In the genomic region with DNA sequence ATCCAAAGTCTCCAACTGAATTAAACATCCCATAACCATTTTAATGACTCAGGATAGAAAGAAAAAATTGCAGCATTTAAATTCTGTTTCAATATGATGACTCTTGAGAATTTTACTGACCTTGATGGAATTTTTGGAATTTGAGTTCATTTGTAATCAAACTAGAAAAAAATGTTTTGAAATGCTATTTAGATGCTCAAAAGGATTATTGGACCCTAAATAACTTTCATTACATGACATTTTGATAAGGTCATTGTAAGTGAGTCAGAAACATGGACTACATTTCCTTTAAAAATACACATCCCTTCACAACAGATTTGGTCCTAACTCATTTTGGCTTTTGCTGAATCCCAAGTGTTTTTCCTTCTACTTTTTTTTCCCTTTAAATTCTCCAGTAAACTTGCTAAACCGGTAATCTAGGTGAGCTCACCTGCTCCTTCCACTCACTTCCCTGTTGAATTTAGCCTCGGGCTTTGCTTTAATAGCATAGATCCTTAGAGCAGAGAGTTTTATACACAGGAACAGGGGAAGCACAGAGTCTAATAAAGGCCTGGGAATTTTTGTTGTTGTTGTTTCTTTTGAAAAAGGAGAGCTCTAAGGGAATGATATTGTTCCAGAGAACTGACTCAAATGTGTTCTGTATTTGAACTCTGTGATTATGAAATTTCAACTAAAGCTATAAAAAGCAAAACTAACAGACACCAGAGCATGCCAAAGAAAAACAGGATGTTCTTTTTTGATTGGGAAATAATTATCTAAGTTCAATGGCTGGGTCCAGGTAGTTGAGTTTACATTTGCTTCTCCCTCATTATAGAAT, we compare ENCODE assay signal across 10 cellular contexts.
A peak's percentile ranks its signal among the peaks of the same experiment; 100 is the strongest.
DNase-seq lines count a peak whose midpoint lies in the region; ATAC-seq, FAIRE-seq and TF ChIP-seq lines count a peak whose summit lies in the region.
"Had no signal": no experiment of that assay in that cellular context is flagged by ENCODE, and none has a peak within 500 bp of the region (broad histone marks: within the 10 kb centered on the region; RNA-seq: fewer than 3 reads in every experiment).

No MANE protein-coding gene starts in this region.

- ATAC-seq in omental fat pad (ENCODE audit: low FRiP score) (peak; percentile 86), GM18502 (IDR thresholded peaks at IDR 0.05; ENCODE audit: poor library complexity, unreplicated experiment) (no peak)

- H3K4me1 Mint-ChIP-seq in Caco-2 (ENCODE audit: low read depth, unreplicated experiment) = peaks cover 7% of the 10 kb centered on the region

- no peak overlapping the region for H3K27ac Mint-ChIP-seq in Caco-2 (ENCODE audit: unreplicated experiment)
- H3K27ac Mint-ChIP-seq: activated T-helper 2 cell treated with anti-CD3 and anti-CD28 coated beads, Interferon-gamma antibody, Interleukin-2, Interleukin-4, amounts not matched to agents 10 μg/mL and 5 μg/mL and 100 μg/mL, durations not matched to agents 14 hours and 24 hours and 36 hours had no signal

- 0 out of 2 replicates have a peak, but pooled peaks cover 4% of the 10 kb centered on the region for H3K4me1 ChIP-seq in Caco-2

- H3K27me3 ChIP-seq in Caco-2 (replicated peaks; ENCODE audit: control insufficient read depth, insufficient read depth, low read length) = no peaks in the 10 kb centered on the region

- no peaks in the 10 kb centered on the region for H3K9me3 ChIP-seq in Caco-2

- H3K4me3 ChIP-seq in Caco-2 (ENCODE audit: low read depth, low read length) = no peak overlapping the region
- H3K4me3 ChIP-seq in epithelial cell of esophagus (ENCODE audit: low read length) = no peak overlapping the region

- no peak for FAIRE-seq in D721Med (lab: Jason Lieb, UNC)
- FAIRE-seq in urothelium cell line (lab: Jason Lieb, UNC) = no peak

- no peaks in the 10 kb centered on the region for H3K9me3 Mint-ChIP-seq in Caco-2 (ENCODE audit: unreplicated experiment)
- H3K9me3 Mint-ChIP-seq: activated T-helper 2 cell treated with anti-CD3 and anti-CD28 coated beads, Interferon-gamma antibody, Interleukin-2, Interleukin-4, amounts not matched to agents 10 μg/mL and 5 μg/mL and 100 μg/mL, durations not matched to agents 14 hours and 24 hours and 36 hours had no signal

- CTCF ChIA-PET in Caco-2 (lab: Charles Lee) = no interaction called here

- no peaks in the 10 kb centered on the region for H3K27me3 Mint-ChIP-seq in Caco-2 (ENCODE audit: insufficient read depth, unreplicated experiment)

- peak in 1 of 2 experiments; percentile 17 for DNase-seq in Caco-2
- peak; percentile 52 for DNase-seq in NCI-H345 treated with DMSO at 0.1 percent for 48 hours (lab: John Stamatoyannopoulos, UW; ENCODE audit: unreplicated experiment)
- peak; percentile 96 for DNase-seq in epithelial cell of esophagus (ENCODE audit: low read depth)
- no peak for DNase-seq in omental fat pad (ENCODE audit: low spot score)
- no peak for DNase-seq in D721Med (ENCODE audit: insufficient read length, low spot score)
- no peak for DNase-seq in urothelium cell line (ENCODE audit: low spot score)
- no peak for DNase-seq in posterior vena cava (ENCODE audit: low spot score)
- DNase-seq: retina had no signal

- no peaks in the 10 kb centered on the region for H3K36me3 ChIP-seq in Caco-2 (ENCODE audit: control insufficient read depth, insufficient read depth, low read length)

- BruUV-seq in Caco-2 (replicated peaks; lab: Mats Ljungman, UMichigan) = no TSS peak

- TF ChIP-seq CTCF in Caco-2 (IDR thresholded peaks at IDR 0.05; ENCODE audit: insufficient read depth in 1 of 2, low read depth in 1 of 2, low read length in 1 of 2, severe bottlenecking in 1 of 2, unreplicated experiment in 1 of 2) (no peak), epithelial cell of esophagus (IDR thresholded peaks at IDR 0.05; ENCODE audit: insufficient read depth, low read depth, low read length, missing control alignments) (no peak), omental fat pad (IDR thresholded peaks at IDR 0.05) (no peak), D721Med (IDR thresholded peaks at IDR 0.05; ENCODE audit: insufficient read depth, missing control alignments) (no peak)

- POLR2A ChIA-PET in Caco-2 (lab: Charles Lee) = no interaction called here

- H3K4me3 Mint-ChIP-seq in Caco-2 (ENCODE audit: unreplicated experiment) = peak overlapping the region; percentile 39

- intact Hi-C loops in Caco-2 (cut with micrococcal nuclease; ENCODE audit: unreplicated experiment) = no loop called here
- intact Hi-C loops in posterior vena cava (cut with DNase I) = loop anchor here in 1 of 2 donors (2.0 kb wide), 1 partner anchor 76 kb away; no protein-coding TSS in a partner anchor

- no peaks in the 10 kb centered on the region for H3K36me3 Mint-ChIP-seq in Caco-2 (ENCODE audit: insufficient read depth, unreplicated experiment)

Comparison
In these comparisons a context has a peak if more than half of its experiments do, and no peak if none do; other contexts are left out.
1. DNase-seq: peak in NCI-H345 treated with DMSO at 0.1 percent for 48 hours (single experiment) and epithelial cell of esophagus (single experiment); none in omental fat pad (single experiment), D721Med (single experiment), urothelium cell line (single experiment) and posterior vena cava (single experiment).